Comparison of ENCODE assay signal across 8 cellular contexts in the genomic region with DNA sequence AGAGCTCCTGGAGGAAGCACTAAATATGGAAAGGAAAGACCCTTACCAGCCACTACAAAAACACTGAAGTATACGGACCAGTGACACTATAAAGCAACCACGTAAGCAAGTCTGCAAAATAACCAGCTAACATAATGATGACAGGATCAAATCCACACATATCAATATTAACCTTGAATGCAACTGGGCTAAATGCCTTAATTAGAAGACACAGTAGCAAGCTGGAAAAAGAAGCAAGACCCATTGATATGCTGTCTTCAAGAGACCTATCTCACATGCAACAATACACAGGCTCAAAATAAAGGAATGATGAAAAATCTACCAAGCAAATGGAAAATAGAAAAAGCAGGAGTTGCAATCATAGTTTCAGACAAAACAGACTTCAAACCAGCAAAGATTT. TPM values are rescaled to one million over a fixed set of nuclear protein-coding genes. Genes with fewer than 3 reads are reported as not detected.
"Had no signal": no experiment of that assay in that cellular context is flagged by ENCODE, and none has a peak within 500 bp of the region (broad histone marks: within the 10 kb centered on the region; RNA-seq: fewer than 3 reads in every experiment).

No MANE protein-coding gene starts in this region.

- H3K4me2 ChIP-seq: GM23338 had no signal

- H3K4me3 ChIP-seq: GM23338, K562 had no signal

- DNase-seq: H9, HCEC 1CT, IMR-90, KG1 had no signal

- ATAC-seq: GM23338, K562 had no signal

- H2AFZ ChIP-seq: GM23338 had no signal

RNA-seq across cellular contexts. Expression of a gene that starts 31.0 kb away (rescaled TPM):
- total RNA-seq: GM23338, H1, H9, HT-29, IMR-90, K562 had no signal
- polyA plus RNA-seq: GM23338, H1, IMR-90, K562 had no signal
